ENCODE assay signal across 28 cellular contexts in genomic region chr19:1495051-1495798, GRCh38. TPM values are rescaled to one million over a fixed set of nuclear protein-coding genes. Genes with fewer than 3 reads are reported as not detected.
"Had no signal": no experiment of that assay in that cellular context is flagged by ENCODE, and none has a peak within 500 bp of the region (broad histone marks: within the 10 kb centered on the region; RNA-seq: fewer than 3 reads in every experiment).

No MANE protein-coding gene starts in this region.

- H3K4me3 ChIP-seq: heart right ventricle, hepatocyte, left ventricle myocardium inferior, lung, psoas muscle, sigmoid colon, spleen, thoracic aorta, tibial artery, uterus had no signal

- DNase-seq: heart right ventricle; islet precursor cell; left ventricle myocardium inferior; mesendoderm; naive thymus-derived CD4-positive, alpha-beta T cell; nucleus accumbens; psoas muscle; sigmoid colon; spleen; stimulated activated CD4-positive, alpha-beta T cell treated with anti-CD3 and anti-CD28 coated beads, Interleukin-4, amount 100 ng/mL, for 24 hours; stimulated activated naive CD4-positive, alpha-beta T cell; tibial artery; uterus had no signal

- H3K36me3 ChIP-seq: heart right ventricle, left ventricle myocardium inferior, sigmoid colon, spleen, suprapubic skin, thoracic aorta, tibial artery, uterus had no signal

- ATAC-seq: heart right ventricle; naive thymus-derived CD4-positive, alpha-beta T cell; natural killer cell treated with Interleukin-12 subunit alpha and Interleukin-12 subunit beta and Interleukin-15 and Interleukin-18, amount 100 ng/mL, for 72 hours; psoas muscle; stimulated activated effector memory CD8-positive, alpha-beta T cell treated with anti-CD3 and anti-CD28 coated beads, Interleukin-12 subunit alpha, Interleukin-12 subunit beta, amount 100 ng/mL, for 72 hours had no signal

- H3K4me2 ChIP-seq: hepatocyte had no signal

- H3K27ac ChIP-seq: heart right ventricle, left ventricle myocardium inferior, parathyroid adenoma, psoas muscle, sigmoid colon, spleen, suprapubic skin, thoracic aorta, tibial artery, uterus had no signal

- H3K79me2 ChIP-seq: parathyroid adenoma had no signal

- H3K4me1 ChIP-seq: parathyroid adenoma, uterus had no signal

- FAIRE-seq: small intestine had no signal

- H2AFZ ChIP-seq: hepatocyte, parathyroid adenoma had no signal

- H3K9ac ChIP-seq: parathyroid adenoma had no signal

- H3K9me3 ChIP-seq: heart right ventricle, left ventricle myocardium inferior, psoas muscle, sigmoid colon, spleen, suprapubic skin, thoracic aorta, tibial artery, uterus had no signal

- H3K27me3 ChIP-seq: hepatocyte, uterus had no signal

RNA-seq across cellular contexts. Expression of gene ADAMTSL5, which starts 17.6 kb away (rescaled TPM):
- polyA plus RNA-seq: neural cell had no signal

RNA-seq across cellular contexts. Expression of gene PLK5, which starts 28.7 kb away (rescaled TPM):
- total RNA-seq: hepatocyte; kidney epithelial cell; left ventricle myocardium inferior; lung; mononuclear cell; myocyte; naive thymus-derived CD4-positive, alpha-beta T cell; natural killer cell treated with Interleukin-12 subunit alpha and Interleukin-12 subunit beta and Interleukin-15 and Interleukin-18, amount 100 ng/mL, for 72 hours; posterior vena cava; psoas muscle; spleen; subcutaneous adipose tissue; thoracic aorta; ureter had no signal
- polyA plus RNA-seq: naive thymus-derived CD4-positive, alpha-beta T cell had no signal
